ENCODE assay signal across 1 cellular context in the genomic region with DNA sequence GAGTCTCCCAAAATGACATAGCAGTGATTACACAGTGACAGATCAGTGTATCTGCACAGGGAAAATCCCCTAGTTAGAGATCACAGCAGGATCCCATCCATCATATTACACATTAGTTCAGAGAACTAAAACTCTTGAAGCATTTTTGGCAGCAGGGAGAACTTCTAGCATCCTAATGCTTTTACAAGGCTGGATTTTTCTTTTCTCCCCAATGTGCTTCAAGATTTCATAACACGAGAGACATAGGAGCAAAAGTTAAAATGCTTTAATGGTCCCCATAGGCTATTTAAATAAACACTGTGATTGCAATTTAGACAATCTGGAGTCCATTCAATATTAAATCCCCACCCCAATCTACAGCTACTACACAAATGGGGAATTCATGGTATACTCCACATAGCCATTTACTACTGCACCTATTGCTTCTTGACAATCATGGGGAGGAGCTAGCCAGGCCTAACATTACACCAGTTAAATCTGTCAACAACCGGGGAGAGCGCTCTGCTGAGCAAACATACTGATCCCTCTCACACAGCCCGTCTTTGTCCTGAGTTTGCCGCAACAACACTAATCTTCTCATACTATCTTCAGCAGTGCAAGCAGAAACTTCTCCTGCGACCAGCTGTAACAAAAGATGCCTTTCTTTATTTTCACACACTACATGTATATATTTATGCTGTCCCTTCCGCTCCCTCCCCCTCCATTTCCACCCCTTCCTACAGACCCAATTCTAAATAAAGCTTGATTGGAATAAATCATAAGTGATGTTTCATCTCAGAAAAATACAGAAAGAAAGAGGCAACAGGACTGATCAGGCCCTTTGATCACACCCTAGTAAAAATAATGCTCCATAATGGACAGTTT.
TF ChIP-seq lines count a peak whose summit lies in the region.

No MANE protein-coding gene starts in this region.

TF ChIP-seq in HepG2, 621 proteins besides CTCF, POLR2A, EP300 and RAD21 (continued from another document and continues in another):
- TF ChIP-seq, protein P1, sequence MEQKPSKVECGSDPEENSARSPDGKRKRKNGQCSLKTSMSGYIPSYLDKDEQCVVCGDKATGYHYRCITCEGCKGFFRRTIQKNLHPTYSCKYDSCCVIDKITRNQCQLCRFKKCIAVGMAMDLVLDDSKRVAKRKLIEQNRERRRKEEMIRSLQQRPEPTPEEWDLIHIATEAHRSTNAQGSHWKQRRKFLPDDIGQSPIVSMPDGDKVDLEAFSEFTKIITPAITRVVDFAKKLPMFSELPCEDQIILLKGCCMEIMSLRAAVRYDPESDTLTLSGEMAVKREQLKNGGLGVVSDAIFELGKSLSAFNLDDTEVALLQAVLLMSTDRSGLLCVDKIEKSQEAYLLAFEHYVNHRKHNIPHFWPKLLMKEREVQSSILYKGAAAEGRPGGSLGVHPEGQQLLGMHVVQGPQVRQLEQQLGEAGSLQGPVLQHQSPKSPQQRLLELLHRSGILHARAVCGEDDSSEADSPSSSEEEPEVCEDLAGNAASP (CRISPR knock-in tag; IDR thresholded peaks at IDR 0.05; ENCODE audit: borderline replicate concordance), result peak; percentile 61; the same call in 1 of the 2 replicates
- TF ChIP-seq HOXA3 (CRISPR knock-in tag; IDR thresholded peaks at IDR 0.05) (peak; percentile 79; the same call in 1 of the 2 replicates), PRPF4 (IDR thresholded peaks at IDR 0.05; ENCODE audit: low read depth, low read length, poor library complexity, severe bottlenecking) (no peak), ZNF567 (CRISPR knock-in tag; IDR thresholded peaks at IDR 0.05; ENCODE audit: borderline replicate concordance) (no peak), MTF1 (CRISPR knock-in tag; IDR thresholded peaks at IDR 0.05) (no peak), RFX5 (IDR thresholded peaks at IDR 0.05; ENCODE audit: low read depth, low read length) (no peak), SRSF9 (IDR thresholded peaks at IDR 0.05; ENCODE audit: borderline replicate concordance, insufficient read depth, low read depth, low read length, poor library complexity, severe bottlenecking) (no peak), ETV5 (CRISPR knock-in tag; IDR thresholded peaks at IDR 0.05; ENCODE audit: borderline replicate concordance) (peak; percentile 87; the same call in 1 of the 2 replicates), NR1H2 (CRISPR knock-in tag; IDR thresholded peaks at IDR 0.05; ENCODE audit: borderline replicate concordance, low read depth) (no peak), REXO4 (CRISPR knock-in tag; IDR thresholded peaks at IDR 0.05; ENCODE audit: borderline replicate concordance) (no peak), REPIN1 (CRISPR knock-in tag; IDR thresholded peaks at IDR 0.05; ENCODE audit: borderline replicate concordance, low read depth) (peak; percentile 83; the same call in 1 of the 2 replicates), ZNF563 (CRISPR knock-in tag; IDR thresholded peaks at IDR 0.05) (no peak), HDAC6 (IDR thresholded peaks at IDR 0.05; ENCODE audit: low read depth, low read length) (no peak), NCOR1 (IDR thresholded peaks at IDR 0.05; ENCODE audit: borderline replicate concordance, low read length) (peak; percentile 52; the same call in 1 of the 2 replicates), ZNF598 (CRISPR knock-in tag; IDR thresholded peaks at IDR 0.05; ENCODE audit: borderline replicate concordance) (no peak), ZNF17 (CRISPR knock-in tag; IDR thresholded peaks at IDR 0.05) (no peak), ZNF879 (CRISPR knock-in tag; IDR thresholded peaks at IDR 0.05) (no peak; the same call in 1 of the 2 replicates), GATAD1 (CRISPR knock-in tag; IDR thresholded peaks at IDR 0.05) (peak; percentile 54), FOXK2 (IDR thresholded peaks at IDR 0.05) (peak; percentile 93), DR1 (CRISPR knock-in tag; IDR thresholded peaks at IDR 0.05) (no peak), ZNF557 (CRISPR knock-in tag; IDR thresholded peaks at IDR 0.05) (peak; percentile 49; the same call in 1 of the 2 replicates), ZNF546 (CRISPR knock-in tag; conservative IDR thresholded peaks at IDR 0.05) (no peak), ZNF816 (CRISPR knock-in tag; IDR thresholded peaks at IDR 0.05; ENCODE audit: borderline replicate concordance) (peak; percentile 42; the same call in 1 of the 2 replicates), ZNF7 (CRISPR knock-in tag; IDR thresholded peaks at IDR 0.05) (no peak), ZFP37 (CRISPR knock-in tag; IDR thresholded peaks at IDR 0.05; ENCODE audit: borderline replicate concordance) (no peak), SP140L (CRISPR knock-in tag; IDR thresholded peaks at IDR 0.05; ENCODE audit: borderline replicate concordance) (no peak), SUZ12 (IDR thresholded peaks at IDR 0.05; ENCODE audit: low read depth, low read length) (no peak), GTF3A (CRISPR knock-in tag; conservative IDR thresholded peaks at IDR 0.05) (0 out of 2 replicates have a peak, but pooled peaks have one; percentile 41), ZBTB42 (CRISPR knock-in tag; IDR thresholded peaks at IDR 0.05) (no peak), MATR3 (CRISPR knock-in tag; IDR thresholded peaks at IDR 0.05) (no peak), CBX2 (IDR thresholded peaks at IDR 0.05; ENCODE audit: low read depth, low read length) (no peak), CBX2 (CRISPR knock-in tag; IDR thresholded peaks at IDR 0.05; ENCODE audit: low read depth) (no peak), ZFYVE20 (CRISPR knock-in tag; IDR thresholded peaks at IDR 0.05; ENCODE audit: borderline replicate concordance, low read depth) (no peak), ZNF543 (CRISPR knock-in tag; IDR thresholded peaks at IDR 0.05) (no peak), PAWR (CRISPR knock-in tag; IDR thresholded peaks at IDR 0.05; ENCODE audit: borderline replicate concordance) (no peak), TBP (CRISPR knock-in tag; IDR thresholded peaks at IDR 0.05) (no peak), CENPT (CRISPR knock-in tag; IDR thresholded peaks at IDR 0.05; ENCODE audit: low read depth) (no peak), ZBTB7B (CRISPR knock-in tag; IDR thresholded peaks at IDR 0.05) (peak; percentile 44; the same call in 1 of the 2 replicates), CBX1 (IDR thresholded peaks at IDR 0.05; ENCODE audit: low read depth) (peak; percentile 21), FOXC1 (CRISPR knock-in tag; IDR thresholded peaks at IDR 0.05; ENCODE audit: borderline replicate concordance) (no peak)
- TF ChIP-seq, protein P2, sequence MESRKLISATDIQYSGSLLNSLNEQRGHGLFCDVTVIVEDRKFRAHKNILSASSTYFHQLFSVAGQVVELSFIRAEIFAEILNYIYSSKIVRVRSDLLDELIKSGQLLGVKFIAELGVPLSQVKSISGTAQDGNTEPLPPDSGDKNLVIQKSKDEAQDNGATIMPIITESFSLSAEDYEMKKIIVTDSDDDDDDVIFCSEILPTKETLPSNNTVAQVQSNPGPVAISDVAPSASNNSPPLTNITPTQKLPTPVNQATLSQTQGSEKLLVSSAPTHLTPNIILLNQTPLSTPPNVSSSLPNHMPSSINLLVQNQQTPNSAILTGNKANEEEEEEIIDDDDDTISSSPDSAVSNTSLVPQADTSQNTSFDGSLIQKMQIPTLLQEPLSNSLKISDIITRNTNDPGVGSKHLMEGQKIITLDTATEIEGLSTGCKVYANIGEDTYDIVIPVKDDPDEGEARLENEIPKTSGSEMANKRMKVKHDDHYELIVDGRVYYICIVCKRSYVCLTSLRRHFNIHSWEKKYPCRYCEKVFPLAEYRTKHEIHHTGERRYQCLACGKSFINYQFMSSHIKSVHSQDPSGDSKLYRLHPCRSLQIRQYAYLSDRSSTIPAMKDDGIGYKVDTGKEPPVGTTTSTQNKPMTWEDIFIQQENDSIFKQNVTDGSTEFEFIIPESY (CRISPR knock-in tag; IDR thresholded peaks at IDR 0.05), result peak; percentile 9; the same call in 1 of the 2 replicates
- TF ChIP-seq, protein P3, sequence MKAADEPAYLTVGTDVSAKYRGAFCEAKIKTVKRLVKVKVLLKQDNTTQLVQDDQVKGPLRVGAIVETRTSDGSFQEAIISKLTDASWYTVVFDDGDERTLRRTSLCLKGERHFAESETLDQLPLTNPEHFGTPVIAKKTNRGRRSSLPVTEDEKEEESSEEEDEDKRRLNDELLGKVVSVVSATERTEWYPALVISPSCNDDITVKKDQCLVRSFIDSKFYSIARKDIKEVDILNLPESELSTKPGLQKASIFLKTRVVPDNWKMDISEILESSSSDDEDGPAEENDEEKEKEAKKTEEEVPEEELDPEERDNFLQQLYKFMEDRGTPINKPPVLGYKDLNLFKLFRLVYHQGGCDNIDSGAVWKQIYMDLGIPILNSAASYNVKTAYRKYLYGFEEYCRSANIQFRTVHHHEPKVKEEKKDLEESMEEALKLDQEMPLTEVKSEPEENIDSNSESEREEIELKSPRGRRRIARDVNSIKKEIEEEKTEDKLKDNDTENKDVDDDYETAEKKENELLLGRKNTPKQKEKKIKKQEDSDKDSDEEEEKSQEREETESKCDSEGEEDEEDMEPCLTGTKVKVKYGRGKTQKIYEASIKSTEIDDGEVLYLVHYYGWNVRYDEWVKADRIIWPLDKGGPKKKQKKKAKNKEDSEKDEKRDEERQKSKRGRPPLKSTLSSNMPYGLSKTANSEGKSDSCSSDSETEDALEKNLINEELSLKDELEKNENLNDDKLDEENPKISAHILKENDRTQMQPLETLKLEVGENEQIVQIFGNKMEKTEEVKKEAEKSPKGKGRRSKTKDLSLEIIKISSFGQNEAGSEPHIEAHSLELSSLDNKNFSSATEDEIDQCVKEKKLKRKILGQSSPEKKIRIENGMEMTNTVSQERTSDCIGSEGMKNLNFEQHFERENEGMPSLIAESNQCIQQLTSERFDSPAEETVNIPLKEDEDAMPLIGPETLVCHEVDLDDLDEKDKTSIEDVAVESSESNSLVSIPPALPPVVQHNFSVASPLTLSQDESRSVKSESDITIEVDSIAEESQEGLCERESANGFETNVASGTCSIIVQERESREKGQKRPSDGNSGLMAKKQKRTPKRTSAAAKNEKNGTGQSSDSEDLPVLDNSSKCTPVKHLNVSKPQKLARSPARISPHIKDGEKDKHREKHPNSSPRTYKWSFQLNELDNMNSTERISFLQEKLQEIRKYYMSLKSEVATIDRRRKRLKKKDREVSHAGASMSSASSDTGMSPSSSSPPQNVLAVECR (CRISPR knock-in tag; IDR thresholded peaks at IDR 0.05; ENCODE audit: borderline replicate concordance), result peak; percentile 51; the same call in 1 of the 2 replicates
- TF ChIP-seq, protein P4, sequence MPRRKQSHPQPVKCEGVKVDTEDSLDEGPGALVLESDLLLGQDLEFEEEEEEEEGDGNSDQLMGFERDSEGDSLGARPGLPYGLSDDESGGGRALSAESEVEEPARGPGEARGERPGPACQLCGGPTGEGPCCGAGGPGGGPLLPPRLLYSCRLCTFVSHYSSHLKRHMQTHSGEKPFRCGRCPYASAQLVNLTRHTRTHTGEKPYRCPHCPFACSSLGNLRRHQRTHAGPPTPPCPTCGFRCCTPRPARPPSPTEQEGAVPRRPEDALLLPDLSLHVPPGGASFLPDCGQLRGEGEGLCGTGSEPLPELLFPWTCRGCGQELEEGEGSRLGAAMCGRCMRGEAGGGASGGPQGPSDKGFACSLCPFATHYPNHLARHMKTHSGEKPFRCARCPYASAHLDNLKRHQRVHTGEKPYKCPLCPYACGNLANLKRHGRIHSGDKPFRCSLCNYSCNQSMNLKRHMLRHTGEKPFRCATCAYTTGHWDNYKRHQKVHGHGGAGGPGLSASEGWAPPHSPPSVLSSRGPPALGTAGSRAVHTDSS (CRISPR knock-in tag; conservative IDR thresholded peaks at IDR 0.05), result no peak
- TF ChIP-seq, protein P5, sequence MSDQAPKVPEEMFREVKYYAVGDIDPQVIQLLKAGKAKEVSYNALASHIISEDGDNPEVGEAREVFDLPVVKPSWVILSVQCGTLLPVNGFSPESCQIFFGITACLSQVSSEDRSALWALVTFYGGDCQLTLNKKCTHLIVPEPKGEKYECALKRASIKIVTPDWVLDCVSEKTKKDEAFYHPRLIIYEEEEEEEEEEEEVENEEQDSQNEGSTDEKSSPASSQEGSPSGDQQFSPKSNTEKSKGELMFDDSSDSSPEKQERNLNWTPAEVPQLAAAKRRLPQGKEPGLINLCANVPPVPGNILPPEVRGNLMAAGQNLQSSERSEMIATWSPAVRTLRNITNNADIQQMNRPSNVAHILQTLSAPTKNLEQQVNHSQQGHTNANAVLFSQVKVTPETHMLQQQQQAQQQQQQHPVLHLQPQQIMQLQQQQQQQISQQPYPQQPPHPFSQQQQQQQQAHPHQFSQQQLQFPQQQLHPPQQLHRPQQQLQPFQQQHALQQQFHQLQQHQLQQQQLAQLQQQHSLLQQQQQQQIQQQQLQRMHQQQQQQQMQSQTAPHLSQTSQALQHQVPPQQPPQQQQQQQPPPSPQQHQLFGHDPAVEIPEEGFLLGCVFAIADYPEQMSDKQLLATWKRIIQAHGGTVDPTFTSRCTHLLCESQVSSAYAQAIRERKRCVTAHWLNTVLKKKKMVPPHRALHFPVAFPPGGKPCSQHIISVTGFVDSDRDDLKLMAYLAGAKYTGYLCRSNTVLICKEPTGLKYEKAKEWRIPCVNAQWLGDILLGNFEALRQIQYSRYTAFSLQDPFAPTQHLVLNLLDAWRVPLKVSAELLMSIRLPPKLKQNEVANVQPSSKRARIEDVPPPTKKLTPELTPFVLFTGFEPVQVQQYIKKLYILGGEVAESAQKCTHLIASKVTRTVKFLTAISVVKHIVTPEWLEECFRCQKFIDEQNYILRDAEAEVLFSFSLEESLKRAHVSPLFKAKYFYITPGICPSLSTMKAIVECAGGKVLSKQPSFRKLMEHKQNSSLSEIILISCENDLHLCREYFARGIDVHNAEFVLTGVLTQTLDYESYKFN (CRISPR knock-in tag; conservative IDR thresholded peaks at IDR 0.05), result peak; percentile 92
